ENCODE assay signal across 25 cellular contexts in genomic region chr11:57123590-57123989, GRCh38. TPM values are rescaled to one million over a fixed set of nuclear protein-coding genes. Genes with fewer than 3 reads are reported as not detected.
"Had no signal": no experiment of that assay in that cellular context is flagged by ENCODE, and none has a peak within 500 bp of the region (broad histone marks: within the 10 kb centered on the region; RNA-seq: fewer than 3 reads in every experiment).

No MANE protein-coding gene starts in this region.

- H3K27ac ChIP-seq: KMS-11, SJSA1, SK-N-MC had no signal

- H3K9me3 ChIP-seq: SJSA1 had no signal

- H3K4me2 ChIP-seq: KMS-11 had no signal

- H3K9ac ChIP-seq: KMS-11 had no signal

- H3K4me3 ChIP-seq: SJSA1, SK-N-MC had no signal

- ATAC-seq: HepG2 had no signal

- FAIRE-seq: HepG2, RCC 7860 had no signal

- H3K36me3 ChIP-seq: SJSA1 had no signal

- DNase-seq: IMR-90, Kasumi-1, MM.1S, NCI-H1092 treated with DMSO at 0.1 percent for 48 hours, NCI-H1436, NCI-H187, NCI-H2029, NCI-H2081 treated with DMSO at 0.1 percent for 48 hours, NCI-H2171, NCI-H226, NCI-H446, NCI-H510A, NCI-H524 treated with DMSO at 0.1 percent for 48 hours, NCI-H69, NCI-H774, Right ventricle myocardium superior, RPMI8226, SIG-M5 had no signal

- H3K4me1 ChIP-seq: SJSA1 had no signal

RNA-seq across cellular contexts. Expression of gene LRRC55, which starts 58.2 kb away (rescaled TPM):
- total RNA-seq: HepG2, HT1080, IMR-90, M059J, SJSA1 had no signal
- polyA plus RNA-seq: HepG2, IMR-90 had no signal
